ENCODE assay signal across 5 cellular contexts in the genomic region with DNA sequence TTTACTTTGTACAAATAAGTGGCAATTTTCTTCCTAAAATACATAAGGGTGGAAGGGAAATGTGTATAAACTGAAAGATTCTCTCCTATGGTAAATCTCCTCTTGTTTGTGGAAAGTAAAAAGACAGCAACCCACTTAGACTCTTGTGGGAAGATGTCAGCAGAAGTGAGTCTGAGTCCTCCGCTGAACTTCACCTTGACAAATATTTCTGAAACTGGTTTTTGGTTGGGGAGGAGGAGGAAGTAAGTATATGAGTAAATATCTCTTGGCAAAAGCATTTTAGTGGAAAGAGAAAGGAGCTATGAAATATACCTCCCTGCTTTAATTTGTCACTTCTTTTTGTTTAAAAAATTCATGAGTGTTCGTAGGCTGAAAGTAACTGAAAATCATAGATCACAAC.
"Had no signal": no experiment of that assay in that cellular context is flagged by ENCODE, and none has a peak within 500 bp of the region (broad histone marks: within the 10 kb centered on the region; RNA-seq: fewer than 3 reads in every experiment).

No MANE protein-coding gene starts in this region.

- H3K9me3 Mint-ChIP-seq: GM23338, IgD-negative memory B cell had no signal

- H3K27me3 Mint-ChIP-seq: IgD-negative memory B cell had no signal

- ATAC-seq: GM23338, HepG2 had no signal

- H3K4me3 ChIP-seq: GM23338 had no signal

- DNase-seq: H9, HCEC 1CT had no signal

- H3K4me3 Mint-ChIP-seq: GM23338, H9, IgD-negative memory B cell had no signal

- H3K36me3 Mint-ChIP-seq: IgD-negative memory B cell had no signal

- H3K4me1 Mint-ChIP-seq: IgD-negative memory B cell had no signal

- H3K27ac Mint-ChIP-seq: GM23338, H9, IgD-negative memory B cell had no signal
